In the genomic region with DNA sequence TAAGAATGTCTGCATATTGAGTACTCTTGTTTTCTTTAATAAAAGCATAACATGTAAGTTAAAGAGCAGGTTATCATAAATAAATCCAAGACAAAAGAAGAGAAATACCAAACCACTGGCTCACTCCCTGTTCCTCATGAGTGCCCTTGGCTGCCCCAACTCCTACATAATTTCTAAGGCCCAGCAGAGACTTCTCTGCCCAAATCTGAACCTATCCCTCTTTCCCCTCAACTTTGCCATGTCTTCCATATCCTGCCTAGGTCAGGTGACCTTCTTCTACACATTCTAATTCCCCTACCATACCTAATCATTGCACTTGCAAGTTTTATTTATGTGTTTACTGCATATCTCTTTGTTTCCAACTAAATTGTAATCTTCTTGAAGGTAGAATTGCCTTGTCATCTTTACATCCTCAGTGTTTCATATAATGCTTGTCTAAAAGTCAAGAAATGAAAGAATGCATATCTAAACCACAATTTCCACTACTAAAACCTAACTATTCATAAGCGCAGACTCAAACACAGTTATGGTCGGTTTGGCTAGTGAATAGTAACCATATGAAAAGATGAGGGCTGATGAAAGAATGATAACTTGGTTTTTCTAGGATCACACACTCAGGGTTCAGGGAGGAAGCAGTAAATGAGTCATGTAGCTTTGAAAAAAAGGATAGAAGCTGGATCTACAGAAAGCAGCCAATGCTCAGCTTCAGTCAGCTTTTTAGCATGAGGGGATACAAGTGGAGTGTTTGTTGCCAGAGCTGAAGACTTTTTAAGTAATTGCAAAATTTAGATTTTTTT, we compare ENCODE assay signal across 25 cellular contexts. TPM values are rescaled to one million over a fixed set of nuclear protein-coding genes. Genes with fewer than 3 reads are reported as not detected.
A peak's percentile ranks its signal among the peaks of the same experiment; 100 is the strongest.
DNase-seq lines count a peak whose midpoint lies in the region; ATAC-seq, FAIRE-seq and TF ChIP-seq lines count a peak whose summit lies in the region.
"Had no signal": no experiment of that assay in that cellular context is flagged by ENCODE, and none has a peak within 500 bp of the region (broad histone marks: within the 10 kb centered on the region; RNA-seq: fewer than 3 reads in every experiment).

No MANE protein-coding gene starts in this region.

- peaks cover 3% of the 10 kb centered on the region for H3K9me3 Mint-ChIP-seq in nephron
- H3K9me3 Mint-ChIP-seq in CD4-positive, alpha-beta memory T cell: peaks cover 0 to 2% (median 0%) of the 10 kb centered on the region in 8 donors
- H3K9me3 Mint-ChIP-seq: activated T-cell treated with anti-CD3 and anti-CD28 coated beads, Interleukin-2, amount 50 U/mL, for 4 hours; neural progenitor cell had no signal

- H3K4me3 ChIP-seq in astrocyte of the spinal cord (ENCODE audit: low read depth, low read length): no peak overlapping the region
- no peak overlapping the region for H3K4me3 ChIP-seq in gastrocnemius medialis
- no peak overlapping the region for H3K4me3 ChIP-seq in CD4-positive, alpha-beta memory T cell (ENCODE audit: low read length in 2 of 2)
- H3K4me3 ChIP-seq: gastroesophageal sphincter, lung, neural progenitor cell, psoas muscle, thoracic aorta, vagina had no signal

- H3K4me1 ChIP-seq in gastrocnemius medialis: peaks cover 5 to 9% of the 10 kb centered on the region in 2 donors
- no peaks in the 10 kb centered on the region for H3K4me1 ChIP-seq in CD4-positive, alpha-beta memory T cell (ENCODE audit: insufficient read depth, low read length)
- H3K4me1 ChIP-seq: gastroesophageal sphincter, vagina had no signal

- H3K27me3 Mint-ChIP-seq in nephron (ENCODE audit: low read depth): no peaks in the 10 kb centered on the region
- no peaks in the 10 kb centered on the region for H3K27me3 Mint-ChIP-seq in CD4-positive, alpha-beta memory T cell
- H3K27me3 Mint-ChIP-seq: stimulated activated memory B cell treated with anti-CD40 and anti-IgM and Interleukin-4, amounts not matched to agents 10 μg/mL and 1 μg/mL and 100 μg/mL, for 72 hours had no signal

- peaks cover 66% of the 10 kb centered on the region for H3K4me1 Mint-ChIP-seq in nephron
- H3K4me1 Mint-ChIP-seq in CD4-positive, alpha-beta memory T cell: no peaks in the 10 kb centered on the region
- H3K4me1 Mint-ChIP-seq: CD14-positive monocyte; stimulated activated memory B cell treated with anti-CD40 and anti-IgM and Interleukin-4, amounts not matched to agents 10 μg/mL and 1 μg/mL and 100 μg/mL, for 72 hours had no signal

- POLR2A ChIA-PET in CD4-positive, alpha-beta memory T cell (lab: Charles Lee; ENCODE audit: partially characterized antibody): no interaction called here

- no peaks in the 10 kb centered on the region for H3K36me3 ChIP-seq in gastrocnemius medialis
- no peaks in the 10 kb centered on the region for H3K36me3 ChIP-seq in CD4-positive, alpha-beta memory T cell (ENCODE audit: insufficient read depth, low read length)
- H3K36me3 ChIP-seq: gastroesophageal sphincter, neural progenitor cell, thoracic aorta, vagina had no signal

- no peaks in the 10 kb centered on the region for H3K36me3 Mint-ChIP-seq in nephron (ENCODE audit: low read depth)
- H3K36me3 Mint-ChIP-seq in CD4-positive, alpha-beta memory T cell: no peaks in the 10 kb centered on the region
- H3K36me3 Mint-ChIP-seq: CD14-positive monocyte; neural progenitor cell; stimulated activated memory B cell treated with anti-CD40 and anti-IgM and Interleukin-4, amounts not matched to agents 10 μg/mL and 1 μg/mL and 100 μg/mL, for 72 hours had no signal

- no peak for TF ChIP-seq POLR2A in gastrocnemius medialis (IDR thresholded peaks at IDR 0.05)

- H3K27me3 ChIP-seq in gastrocnemius medialis: no peaks in the 10 kb centered on the region
- no peaks in the 10 kb centered on the region for H3K27me3 ChIP-seq in CD4-positive, alpha-beta memory T cell (ENCODE audit: insufficient read depth, low read length)
- H3K27me3 ChIP-seq: gastroesophageal sphincter, neural progenitor cell, vagina had no signal

- DNase-seq in ELR (ENCODE audit: low read depth) (peak; percentile 29), NCI-H446 treated with DMSO at 0.1 percent for 48 hours (lab: John Stamatoyannopoulos, UW) (peak; percentile 11), astrocyte of the spinal cord (ENCODE audit: low read depth, low spot score) (peak; percentile 71), gastrocnemius medialis (no peak), HTR-8/SVneo (ENCODE audit: insufficient read length, low spot score) (no peak), cerebellar nuclear complex (lab: John Stamatoyannopoulos, UW) (no peak)
- DNase-seq in CD4-positive, alpha-beta memory T cell: no peak
- DNase-seq: activated naive CD4-positive, alpha-beta T cell; activated T-cell treated with anti-CD3 and anti-CD28 coated beads, Interleukin-2, amount 50 U/mL, for 4 hours; amygdala; GF-D8; kidney; NCI-H524 treated with DMSO at 0.1 percent for 48 hours; psoas muscle had no signal

- ATAC-seq in gastrocnemius medialis: no peak
- ATAC-seq: activated T-cell treated with anti-CD3 and anti-CD28 coated beads, Interleukin-2, amount 50 U/mL, for 4 hours; gastroesophageal sphincter; psoas muscle; stimulated activated memory B cell treated with anti-CD40 and anti-IgM and Interleukin-4, amounts not matched to agents 10 μg/mL and 1 μg/mL and 100 μg/mL, for 72 hours had no signal

- in situ Hi-C loops in astrocyte of the spinal cord (cut with HindIII; ENCODE audit: low sequenced_read_pairs) (no loop called here), gastrocnemius medialis (cut with MboI; ENCODE audit: low sequenced_read_pairs in 4 of 4) (loop anchor here in 3 of 4 donors (10.0 kb wide), 2 partner anchors 327 to 367 kb away; no protein-coding TSS in a partner anchor)

- intact Hi-C loops in gastrocnemius medialis (cut with DNase I; ENCODE audit: low total_unique reads): loop anchor here (5.0 kb wide), 1 partner anchor 324 kb away; no protein-coding TSS in a partner anchor
- intact Hi-C loops in CD4-positive, alpha-beta memory T cell (cut with micrococcal nuclease): no loop called here

- H3K9me3 ChIP-seq in gastrocnemius medialis: no peaks in the 10 kb centered on the region
- H3K9me3 ChIP-seq in CD4-positive, alpha-beta memory T cell (ENCODE audit: control insufficient read depth in 1 of 2, low read length in 2 of 2): no peaks in the 10 kb centered on the region
- H3K9me3 ChIP-seq: gastroesophageal sphincter, psoas muscle, thoracic aorta, vagina had no signal

- CTCF ChIA-PET in CD4-positive, alpha-beta memory T cell (lab: Charles Lee; ENCODE audit: partially characterized antibody): no interaction called here

- TF ChIP-seq CTCF in astrocyte of the spinal cord (IDR thresholded peaks at IDR 0.05; ENCODE audit: low read depth, low read length) (no peak), nephron (IDR thresholded peaks at IDR 0.05; ENCODE audit: unreplicated experiment in 3 of 3) (no peak), gastrocnemius medialis (IDR thresholded peaks at IDR 0.05 in 4 of 5, conservative IDR thresholded peaks at IDR 0.05 in 1 of 5) (no peak)

- no peak overlapping the region for H3K4me3 Mint-ChIP-seq in nephron
- no peak overlapping the region for H3K4me3 Mint-ChIP-seq in CD4-positive, alpha-beta memory T cell
- H3K4me3 Mint-ChIP-seq: activated T-cell treated with anti-CD3 and anti-CD28 coated beads, Interleukin-2, amount 50 U/mL, for 4 hours; CD14-positive monocyte; neural progenitor cell; stimulated activated memory B cell treated with anti-CD40 and anti-IgM and Interleukin-4, amounts not matched to agents 10 μg/mL and 1 μg/mL and 100 μg/mL, for 72 hours had no signal

- FAIRE-seq in HTR-8/SVneo (lab: Jason Lieb, UNC): no peak
- FAIRE-seq: kidney had no signal

- H3K27ac Mint-ChIP-seq in nephron: peak overlapping the region; percentile 14 to 65 (median 49)
- no peak overlapping the region for H3K27ac Mint-ChIP-seq in CD4-positive, alpha-beta memory T cell
- H3K27ac Mint-ChIP-seq: CD14-positive monocyte; neural progenitor cell; stimulated activated memory B cell treated with anti-CD40 and anti-IgM and Interleukin-4, amounts not matched to agents 10 μg/mL and 1 μg/mL and 100 μg/mL, for 72 hours had no signal

- H3K27ac ChIP-seq in gastrocnemius medialis: no peak overlapping the region
- no peak overlapping the region for H3K27ac ChIP-seq in CD4-positive, alpha-beta memory T cell (ENCODE audit: low read depth, low read length)
- H3K27ac ChIP-seq: epithelial cell of prostate, gastroesophageal sphincter, neural progenitor cell, psoas muscle, thoracic aorta, vagina had no signal

RNA-seq across cellular contexts. Expression of a gene that starts 53.3 kb away (rescaled TPM):
- 100 to 1,000 TPM in 1 of 4 donors, 10 to 100 TPM in 3; 33.7 to 110 (median 62.1) TPM for total RNA-seq in gastrocnemius medialis
- total RNA-seq in CD4-positive, alpha-beta memory T cell: not detected
- not detected for polyA plus RNA-seq in CD4-positive, alpha-beta memory T cell
- total RNA-seq: activated CD8-positive, alpha-beta memory T cell treated with anti-CD3 and anti-CD28 coated beads for 36 hours; activated T-cell treated with anti-CD3 and anti-CD28 coated beads, Interleukin-2, amount 50 U/mL, for 4 hours; MCF 10A had no signal
- polyA plus RNA-seq: CD14-positive monocyte had no signal

Comparison
In these comparisons a context has a peak if more than half of its experiments do, and no peak if none do; other contexts are left out.
1. DNase-seq: peak in ELR (single experiment), NCI-H446 treated with DMSO at 0.1 percent for 48 hours (single experiment) and astrocyte of the spinal cord (single experiment); none in gastrocnemius medialis (0 of 2), HTR-8/SVneo (single experiment), CD4-positive, alpha-beta memory T cell (0 of 5) and cerebellar nuclear complex (0 of 2).
2. H3K27ac Mint-ChIP-seq: peak in nephron (3 of 3); none in CD4-positive, alpha-beta memory T cell (0 of 7).
3. RNA of a gene that starts 53.3 kb away (total RNA-seq): 33.7 to 110 TPM in gastrocnemius medialis; not detected in CD4-positive, alpha-beta memory T cell; every median in the first group is over 10 times any median in the second.